ENCODE assay signal across 8 cellular contexts in genomic region chr11:112961751-112962747, GRCh38. TPM values are rescaled to one million over a fixed set of nuclear protein-coding genes. Genes with fewer than 3 reads are reported as not detected.
DNase-seq lines count a peak whose midpoint lies in the region; ATAC-seq, FAIRE-seq and TF ChIP-seq lines count a peak whose summit lies in the region.

No MANE protein-coding gene starts in this region.

- H4K20me1 ChIP-seq in endothelial cell of umbilical vein (replicated peaks; ENCODE audit: control insufficient read depth, extremely low read depth, insufficient read depth, low read length), result no peaks in the 10 kb centered on the region

- H3K4me2 ChIP-seq in endothelial cell of umbilical vein (ENCODE audit: insufficient read depth, low read length), result peak overlapping the region; percentile 67

- peak overlapping the region; percentile 59 for H2AFZ ChIP-seq in endothelial cell of umbilical vein (ENCODE audit: low read depth, low read length)

- H3K4me3 ChIP-seq in BJ (ENCODE audit: low read depth, low read length) (peak overlapping the region; percentile 39), HFF-Myc (replicated peaks; ENCODE audit: low read depth, low read length) (peak overlapping the region; percentile 21), endothelial cell of umbilical vein (replicated peaks in 1 of 3; ENCODE audit: insufficient read depth in 1 of 3, low read depth in 1 of 3, low read length in 3 of 3) (peak overlapping the region; percentile 12 to 28 (median 27)), mucosa of stomach (ENCODE audit: low read length) (peak overlapping the region; percentile 14), upper lobe of right lung (peak overlapping the region; percentile 46)

- H3K27me3 ChIP-seq in BJ (ENCODE audit: control insufficient read depth, insufficient read depth, low read length), result peaks cover 18% of the 10 kb centered on the region
- H3K27me3 ChIP-seq in endothelial cell of umbilical vein (ENCODE audit: control insufficient read depth in 2 of 2, insufficient read depth in 2 of 2, low read length in 2 of 2), result peaks cover 26 to 46% of the 10 kb centered on the region in 2 experiments
- peaks cover 44% of the 10 kb centered on the region for H3K27me3 ChIP-seq in mucosa of stomach (ENCODE audit: control insufficient read depth, insufficient read depth, low read length)
- H3K27me3 ChIP-seq in upper lobe of right lung, result peaks cover 80% of the 10 kb centered on the region

- TF ChIP-seq CTCF in BJ (IDR thresholded peaks at IDR 0.05; ENCODE audit: insufficient read depth, low read depth, low read length) (no peak), HFF-Myc (IDR thresholded peaks at IDR 0.05; ENCODE audit: low read depth, low read length, missing control alignments) (no peak), endothelial cell of umbilical vein (IDR thresholded peaks at IDR 0.05; ENCODE audit: extremely low read depth in 1 of 2, insufficient read depth in 1 of 2, low read depth in 1 of 2, low read length in 2 of 2) (no peak), upper lobe of right lung (IDR thresholded peaks at IDR 0.05) (no peak)

- no peak for TF ChIP-seq POLR2A in endothelial cell of umbilical vein (IDR thresholded peaks at IDR 0.05; ENCODE audit: low read depth, low read length)

- H3K36me3 ChIP-seq in BJ (ENCODE audit: control insufficient read depth, insufficient read depth, low read length) (no peaks in the 10 kb centered on the region), endothelial cell of umbilical vein (ENCODE audit: control insufficient read depth in 2 of 2, extremely low read depth in 1 of 2, insufficient read depth in 2 of 2, low read length in 2 of 2) (no peaks in the 10 kb centered on the region), mucosa of stomach (ENCODE audit: control insufficient read depth, insufficient read depth, low read length) (no peaks in the 10 kb centered on the region), upper lobe of right lung (no peaks in the 10 kb centered on the region)

- H3K27ac ChIP-seq in endothelial cell of umbilical vein (ENCODE audit: insufficient read depth, low read depth, low read length) (no peak overlapping the region), upper lobe of right lung (no peak overlapping the region)

- no TSS peak for BruUV-seq in endothelial cell of umbilical vein (replicated peaks; lab: Mats Ljungman, UMichigan)

- H3K9ac ChIP-seq in endothelial cell of umbilical vein (replicated peaks; ENCODE audit: extremely low read depth, insufficient read depth, low read length) (no peak overlapping the region), mucosa of stomach (ENCODE audit: low read length) (no peak overlapping the region)

- no peaks in the 10 kb centered on the region for H3K79me2 ChIP-seq in endothelial cell of umbilical vein (ENCODE audit: control insufficient read depth, insufficient read depth, low read length)

- CTCF ChIA-PET in BJ (lab: Yijun Ruan, JAX), result no interaction called here
- CTCF ChIA-PET in endothelial cell of umbilical vein (lab: Charles Lee), result interaction anchor here (1.0 kb wide), 1 partner anchor 374 kb away, joined by 3 read pairs; no protein-coding TSS in a partner anchor

- dilution Hi-C loops in endothelial cell of umbilical vein (cut with MboI; ENCODE audit: extremely low pct_ligation_motif_present, low sequenced_read_pairs), result no loop called here

- intact Hi-C loops in endothelial cell of umbilical vein (cut with micrococcal nuclease), result loop anchor here (10.0 kb wide), 1 partner anchor 377 kb away; no protein-coding TSS in a partner anchor
- intact Hi-C loops in upper lobe of right lung (cut with DNase I), result no loop called here

- POLR2A ChIA-PET in BJ (lab: Charles Lee) (no interaction called here), endothelial cell of umbilical vein (lab: Charles Lee) (no interaction called here)

- no peaks in the 10 kb centered on the region for H3K9me1 ChIP-seq in endothelial cell of umbilical vein (replicated peaks; ENCODE audit: control insufficient read depth, extremely low read depth, insufficient read depth, low read length)

- ATAC-seq in SK-N-SH treated with all-trans-retinoic acid at 6 μM for 48 hours (peak; percentile 48), upper lobe of right lung (peak; percentile 32), GM18861 (IDR thresholded peaks at IDR 0.05; ENCODE audit: unreplicated experiment) (no peak)

- H3K9me3 ChIP-seq in endothelial cell of umbilical vein (replicated peaks; ENCODE audit: control insufficient read depth, insufficient read depth, low read length), result no peaks in the 10 kb centered on the region
- no peaks in the 10 kb centered on the region for H3K9me3 ChIP-seq in mucosa of stomach (ENCODE audit: control insufficient read depth, low read length)
- H3K9me3 ChIP-seq in upper lobe of right lung, result no peaks in the 10 kb centered on the region

- H3K4me1 ChIP-seq in endothelial cell of umbilical vein (ENCODE audit: control insufficient read depth, extremely low read depth, insufficient read depth, low read length) (peaks cover 13% of the 10 kb centered on the region), mucosa of stomach (ENCODE audit: control insufficient read depth, insufficient read depth, low read length) (no peaks in the 10 kb centered on the region), upper lobe of right lung (peaks cover 11% of the 10 kb centered on the region)

- no peak for DNase-seq in BJ (ENCODE audit: low read depth)
- no peak for DNase-seq in HFF-Myc (ENCODE audit: extremely low read depth, low read depth)
- DNase-seq in endothelial cell of umbilical vein (ENCODE audit: low read depth, low spot score), result peak; percentile 8
- DNase-seq in upper lobe of right lung, result peak; percentile 63
- DNase-seq in SIG-M5 (lab: John Stamatoyannopoulos, UW), result no peak

- no peak for FAIRE-seq in endothelial cell of umbilical vein (lab: Jason Lieb, UNC)

TF ChIP-seq in SK-N-SH treated with all-trans-retinoic acid at 6 μM for 48 hours, 23 proteins besides CTCF, POLR2A, EP300 and RAD21:
- TF ChIP-seq ZNF70 (CRISPR knock-in tag; IDR thresholded peaks at IDR 0.05) (no peak), SNAI2 (CRISPR knock-in tag; IDR thresholded peaks at IDR 0.05) (no peak), PPARA (CRISPR knock-in tag; IDR thresholded peaks at IDR 0.05; ENCODE audit: borderline replicate concordance) (no peak)

TF ChIP-seq in endothelial cell of umbilical vein, 7 proteins besides CTCF, POLR2A, EP300 and RAD21:
- TF ChIP-seq MAX (IDR thresholded peaks at IDR 0.05; ENCODE audit: insufficient read depth, insufficient read length), result no peak
- TF ChIP-seq MYC (IDR thresholded peaks at IDR 0.05; ENCODE audit: low read depth, low read length), result no peak
- peak; percentile 86 for TF ChIP-seq EZH2 (IDR thresholded peaks at IDR 0.05; ENCODE audit: borderline replicate concordance, low read depth, low read length, severe bottlenecking)

RNA-seq across cellular contexts. Expression of gene NCAM1, which starts 0.8 kb away (rescaled TPM):
- polyA plus RNA-seq in BJ (2011; rRNA removed) (0.27 and 0.29 TPM in 2 replicates), endothelial cell of umbilical vein (0.03 and 0.16 TPM in 2 replicates)
- polyA minus RNA-seq in BJ (2011; rRNA and poly(A)+ RNA removed), result 0.28 and 0.72 TPM in 2 replicates
- total RNA-seq in endothelial cell of umbilical vein (not detected in 2 replicates), upper lobe of right lung (4.2 TPM)
- polyA plus RNA-seq in endothelial cell of umbilical vein (2011; cell fraction: cytosol; rRNA removed), result 0.03 and 0.04 TPM in 2 replicates
- polyA plus RNA-seq in endothelial cell of umbilical vein (2011; cell fraction: nucleus; rRNA removed), result not detected in 2 replicates
- 0.04 and 0.39 TPM in 2 replicates for polyA plus RNA-seq in endothelial cell of umbilical vein (2012)
- 0.19 TPM in 1 of 2 replicates, not detected in the other for polyA minus RNA-seq in endothelial cell of umbilical vein
- polyA minus RNA-seq in endothelial cell of umbilical vein (2011; cell fraction: cytosol; rRNA and poly(A)+ RNA removed), result not detected
- polyA minus RNA-seq in endothelial cell of umbilical vein (2011; cell fraction: nucleus; rRNA and poly(A)+ RNA removed), result not detected in 2 replicates

Comparison
In these comparisons a context has a peak if more than half of its experiments do, and no peak if none do; other contexts are left out.
1. DNase-seq: peak in endothelial cell of umbilical vein (single experiment) and upper lobe of right lung (single experiment); none in BJ (single experiment), HFF-Myc (single experiment) and SIG-M5 (single experiment).
2. Peak in every context shown above with its lines, with median percentiles within 50 percentile points of each other: H3K4me3 ChIP-seq.